In the genomic region with DNA sequence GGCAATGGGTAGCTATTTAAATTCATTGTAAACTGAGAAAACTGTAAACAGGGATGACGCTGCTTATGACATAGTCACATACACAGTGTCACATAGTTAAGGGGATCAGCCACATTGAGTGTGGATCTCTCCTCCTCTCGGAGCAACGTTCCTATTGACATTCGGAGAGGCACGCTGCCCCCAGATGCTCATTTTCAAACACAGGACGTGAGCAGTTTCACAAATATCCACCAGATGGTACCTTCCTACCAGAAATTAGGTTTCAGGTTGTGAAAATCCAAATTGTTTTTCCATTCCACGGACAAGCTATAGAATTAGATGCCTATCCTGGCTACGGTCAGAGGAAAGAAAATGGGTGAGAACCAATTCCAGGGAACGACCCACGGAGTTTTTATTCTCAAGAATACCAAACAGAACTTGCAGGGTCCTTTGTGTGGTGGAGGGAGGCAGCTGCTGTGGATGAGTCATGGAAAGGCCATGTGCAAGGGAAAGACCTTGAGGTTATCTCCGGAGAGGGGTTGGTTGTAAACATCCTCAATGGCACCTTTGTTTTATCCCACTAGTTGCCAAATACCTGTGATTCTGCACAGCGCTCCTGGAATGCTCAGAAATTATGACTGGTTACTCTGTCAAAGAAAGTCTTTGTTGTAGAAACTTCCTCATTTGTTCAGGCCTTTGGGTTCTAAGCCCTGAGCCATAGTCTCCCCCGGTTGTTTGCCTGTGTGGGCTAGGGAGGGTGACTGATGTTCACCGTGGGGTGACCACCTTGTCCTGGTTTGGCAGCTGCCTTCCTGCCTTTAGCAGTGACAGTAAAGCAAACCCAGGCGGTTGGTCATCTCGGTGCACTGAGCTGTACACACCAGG, we compare ENCODE assay signal across 1 cellular context.
TF ChIP-seq lines count a peak whose summit lies in the region.

No MANE protein-coding gene starts in this region.

TF ChIP-seq in HepG2, 621 proteins besides CTCF, POLR2A, EP300 and RAD21 (continued from another document and continues in another):
- TF ChIP-seq KLF9 (CRISPR knock-in tag; IDR thresholded peaks at IDR 0.05; ENCODE audit: low read depth): no peak
- peak; percentile 93 for TF ChIP-seq DPF2 (CRISPR knock-in tag; IDR thresholded peaks at IDR 0.05; ENCODE audit: borderline replicate concordance, low read depth)
- peak; percentile 97 for TF ChIP-seq ZBTB21 (CRISPR knock-in tag; IDR thresholded peaks at IDR 0.05)
- no peak for TF ChIP-seq ZSCAN12 (CRISPR knock-in tag; IDR thresholded peaks at IDR 0.05)
- TF ChIP-seq, protein P1, sequence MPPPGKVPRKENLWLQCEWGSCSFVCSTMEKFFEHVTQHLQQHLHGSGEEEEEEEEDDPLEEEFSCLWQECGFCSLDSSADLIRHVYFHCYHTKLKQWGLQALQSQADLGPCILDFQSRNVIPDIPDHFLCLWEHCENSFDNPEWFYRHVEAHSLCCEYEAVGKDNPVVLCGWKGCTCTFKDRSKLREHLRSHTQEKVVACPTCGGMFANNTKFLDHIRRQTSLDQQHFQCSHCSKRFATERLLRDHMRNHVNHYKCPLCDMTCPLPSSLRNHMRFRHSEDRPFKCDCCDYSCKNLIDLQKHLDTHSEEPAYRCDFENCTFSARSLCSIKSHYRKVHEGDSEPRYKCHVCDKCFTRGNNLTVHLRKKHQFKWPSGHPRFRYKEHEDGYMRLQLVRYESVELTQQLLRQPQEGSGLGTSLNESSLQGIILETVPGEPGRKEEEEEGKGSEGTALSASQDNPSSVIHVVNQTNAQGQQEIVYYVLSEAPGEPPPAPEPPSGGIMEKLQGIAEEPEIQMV (CRISPR knock-in tag; IDR thresholded peaks at IDR 0.05; ENCODE audit: low read depth): peak; percentile 83
- TF ChIP-seq, protein P2, sequence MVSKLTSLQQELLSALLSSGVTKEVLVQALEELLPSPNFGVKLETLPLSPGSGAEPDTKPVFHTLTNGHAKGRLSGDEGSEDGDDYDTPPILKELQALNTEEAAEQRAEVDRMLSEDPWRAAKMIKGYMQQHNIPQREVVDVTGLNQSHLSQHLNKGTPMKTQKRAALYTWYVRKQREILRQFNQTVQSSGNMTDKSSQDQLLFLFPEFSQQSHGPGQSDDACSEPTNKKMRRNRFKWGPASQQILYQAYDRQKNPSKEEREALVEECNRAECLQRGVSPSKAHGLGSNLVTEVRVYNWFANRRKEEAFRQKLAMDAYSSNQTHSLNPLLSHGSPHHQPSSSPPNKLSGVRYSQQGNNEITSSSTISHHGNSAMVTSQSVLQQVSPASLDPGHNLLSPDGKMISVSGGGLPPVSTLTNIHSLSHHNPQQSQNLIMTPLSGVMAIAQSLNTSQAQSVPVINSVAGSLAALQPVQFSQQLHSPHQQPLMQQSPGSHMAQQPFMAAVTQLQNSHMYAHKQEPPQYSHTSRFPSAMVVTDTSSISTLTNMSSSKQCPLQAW (CRISPR knock-in tag; IDR thresholded peaks at IDR 0.05): peak; percentile 87; the same call in 1 of the 2 replicates
- 0 out of 2 replicates have a peak, but pooled peaks have one; percentile 17 for TF ChIP-seq ZFP37 (CRISPR knock-in tag; IDR thresholded peaks at IDR 0.05; ENCODE audit: borderline replicate concordance)
- TF ChIP-seq, protein P3, sequence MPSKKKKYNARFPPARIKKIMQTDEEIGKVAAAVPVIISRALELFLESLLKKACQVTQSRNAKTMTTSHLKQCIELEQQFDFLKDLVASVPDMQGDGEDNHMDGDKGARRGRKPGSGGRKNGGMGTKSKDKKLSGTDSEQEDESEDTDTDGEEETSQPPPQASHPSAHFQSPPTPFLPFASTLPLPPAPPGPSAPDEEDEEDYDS (CRISPR knock-in tag; IDR thresholded peaks at IDR 0.05): peak; percentile 92
- TF ChIP-seq ZSCAN25 (CRISPR knock-in tag; IDR thresholded peaks at IDR 0.05): peak; percentile 15; the same call in 1 of the 2 replicates
- peak; percentile 99 for TF ChIP-seq ELF3 (CRISPR knock-in tag; IDR thresholded peaks at IDR 0.05)
- peak; percentile 79 for TF ChIP-seq ELF1 (CRISPR knock-in tag; IDR thresholded peaks at IDR 0.05)
- TF ChIP-seq, protein P4, sequence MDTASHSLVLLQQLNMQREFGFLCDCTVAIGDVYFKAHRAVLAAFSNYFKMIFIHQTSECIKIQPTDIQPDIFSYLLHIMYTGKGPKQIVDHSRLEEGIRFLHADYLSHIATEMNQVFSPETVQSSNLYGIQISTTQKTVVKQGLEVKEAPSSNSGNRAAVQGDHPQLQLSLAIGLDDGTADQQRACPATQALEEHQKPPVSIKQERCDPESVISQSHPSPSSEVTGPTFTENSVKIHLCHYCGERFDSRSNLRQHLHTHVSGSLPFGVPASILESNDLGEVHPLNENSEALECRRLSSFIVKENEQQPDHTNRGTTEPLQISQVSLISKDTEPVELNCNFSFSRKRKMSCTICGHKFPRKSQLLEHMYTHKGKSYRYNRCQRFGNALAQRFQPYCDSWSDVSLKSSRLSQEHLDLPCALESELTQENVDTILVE (CRISPR knock-in tag; IDR thresholded peaks at IDR 0.05): peak; percentile 19; the same call in 1 of the 2 replicates
- TF ChIP-seq ARID2 (CRISPR knock-in tag; IDR thresholded peaks at IDR 0.05; ENCODE audit: borderline replicate concordance): no peak
- no peak for TF ChIP-seq CC2D1A (CRISPR knock-in tag; IDR thresholded peaks at IDR 0.05)
- TF ChIP-seq GTF3A (CRISPR knock-in tag; conservative IDR thresholded peaks at IDR 0.05): no peak
- TF ChIP-seq, protein P5, sequence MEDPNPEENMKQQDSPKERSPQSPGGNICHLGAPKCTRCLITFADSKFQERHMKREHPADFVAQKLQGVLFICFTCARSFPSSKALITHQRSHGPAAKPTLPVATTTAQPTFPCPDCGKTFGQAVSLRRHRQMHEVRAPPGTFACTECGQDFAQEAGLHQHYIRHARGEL (CRISPR knock-in tag; IDR thresholded peaks at IDR 0.05): no peak
- peak; percentile 97 for TF ChIP-seq SALL1 (CRISPR knock-in tag; IDR thresholded peaks at IDR 0.05)
- TF ChIP-seq ZBTB3 (CRISPR knock-in tag; IDR thresholded peaks at IDR 0.05; ENCODE audit: borderline replicate concordance, low read depth): peak; percentile 72; the same call in 1 of the 2 replicates
- no peak for TF ChIP-seq NFIB (CRISPR knock-in tag; IDR thresholded peaks at IDR 0.05; ENCODE audit: borderline replicate concordance)
- TF ChIP-seq, protein P6, sequence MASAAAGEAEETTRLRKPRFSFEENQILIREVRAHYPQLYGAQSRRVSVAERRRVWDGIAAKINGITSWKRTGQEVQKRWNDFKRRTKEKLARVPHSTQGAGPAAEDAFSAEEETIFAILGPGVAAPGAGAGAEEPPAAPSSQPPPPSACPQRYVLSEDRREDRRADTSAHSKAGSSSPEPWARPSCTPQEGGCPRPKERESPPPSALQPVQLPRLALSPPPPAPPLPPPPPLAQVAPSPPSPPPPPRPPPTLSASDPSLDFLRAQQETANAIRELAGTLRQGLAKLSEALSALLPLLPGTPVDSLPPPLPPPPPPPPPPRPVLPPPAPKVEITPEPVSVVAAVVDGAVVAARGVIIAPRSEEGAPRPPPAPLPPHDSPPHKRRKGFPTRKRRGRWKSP (CRISPR knock-in tag; IDR thresholded peaks at IDR 0.05): peak; percentile 61; the same call in 1 of the 2 replicates
- TF ChIP-seq ZNF547 (CRISPR knock-in tag; IDR thresholded peaks at IDR 0.05): no peak; the same call in 1 of the 2 replicates
- peak; percentile 43; the same call in 1 of the 2 replicates for TF ChIP-seq ZNF24 (IDR thresholded peaks at IDR 0.05)
- TF ChIP-seq, protein P7, sequence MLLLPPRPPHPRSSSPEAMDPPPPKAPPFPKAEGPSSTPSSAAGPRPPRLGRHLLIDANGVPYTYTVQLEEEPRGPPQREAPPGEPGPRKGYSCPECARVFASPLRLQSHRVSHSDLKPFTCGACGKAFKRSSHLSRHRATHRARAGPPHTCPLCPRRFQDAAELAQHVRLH (CRISPR knock-in tag; IDR thresholded peaks at IDR 0.05; ENCODE audit: borderline replicate concordance, low read depth): peak; percentile 20
- TF ChIP-seq, protein P8, sequence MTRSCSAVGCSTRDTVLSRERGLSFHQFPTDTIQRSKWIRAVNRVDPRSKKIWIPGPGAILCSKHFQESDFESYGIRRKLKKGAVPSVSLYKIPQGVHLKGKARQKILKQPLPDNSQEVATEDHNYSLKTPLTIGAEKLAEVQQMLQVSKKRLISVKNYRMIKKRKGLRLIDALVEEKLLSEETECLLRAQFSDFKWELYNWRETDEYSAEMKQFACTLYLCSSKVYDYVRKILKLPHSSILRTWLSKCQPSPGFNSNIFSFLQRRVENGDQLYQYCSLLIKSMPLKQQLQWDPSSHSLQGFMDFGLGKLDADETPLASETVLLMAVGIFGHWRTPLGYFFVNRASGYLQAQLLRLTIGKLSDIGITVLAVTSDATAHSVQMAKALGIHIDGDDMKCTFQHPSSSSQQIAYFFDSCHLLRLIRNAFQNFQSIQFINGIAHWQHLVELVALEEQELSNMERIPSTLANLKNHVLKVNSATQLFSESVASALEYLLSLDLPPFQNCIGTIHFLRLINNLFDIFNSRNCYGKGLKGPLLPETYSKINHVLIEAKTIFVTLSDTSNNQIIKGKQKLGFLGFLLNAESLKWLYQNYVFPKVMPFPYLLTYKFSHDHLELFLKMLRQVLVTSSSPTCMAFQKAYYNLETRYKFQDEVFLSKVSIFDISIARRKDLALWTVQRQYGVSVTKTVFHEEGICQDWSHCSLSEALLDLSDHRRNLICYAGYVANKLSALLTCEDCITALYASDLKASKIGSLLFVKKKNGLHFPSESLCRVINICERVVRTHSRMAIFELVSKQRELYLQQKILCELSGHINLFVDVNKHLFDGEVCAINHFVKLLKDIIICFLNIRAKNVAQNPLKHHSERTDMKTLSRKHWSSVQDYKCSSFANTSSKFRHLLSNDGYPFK (CRISPR knock-in tag; IDR thresholded peaks at IDR 0.05; ENCODE audit: borderline replicate concordance): peak; percentile 51; the same call in 1 of the 2 replicates
- TF ChIP-seq TOE1 (CRISPR knock-in tag; IDR thresholded peaks at IDR 0.05): peak; percentile 24; the same call in 1 of the 2 replicates
- no peak; the same call in 1 of the 2 replicates for TF ChIP-seq ZNF775 (CRISPR knock-in tag; IDR thresholded peaks at IDR 0.05; ENCODE audit: borderline replicate concordance)
- no peak for TF ChIP-seq MTF1 (CRISPR knock-in tag; IDR thresholded peaks at IDR 0.05)
- TF ChIP-seq ZNF256 (CRISPR knock-in tag; conservative IDR thresholded peaks at IDR 0.05): no peak
- peak; percentile 34 for TF ChIP-seq ZNF317 (CRISPR knock-in tag; IDR thresholded peaks at IDR 0.05)
- TF ChIP-seq KDM1A (CRISPR knock-in tag; IDR thresholded peaks at IDR 0.05): 0 out of 2 replicates have a peak, but pooled peaks have one; percentile 22
- TF ChIP-seq ZNF292 (CRISPR knock-in tag; IDR thresholded peaks at IDR 0.05; ENCODE audit: borderline replicate concordance, low read depth): peak; percentile 91
- TF ChIP-seq ZNF17 (CRISPR knock-in tag; IDR thresholded peaks at IDR 0.05): no peak
- peak; percentile 73 for TF ChIP-seq ZSCAN9 (CRISPR knock-in tag; IDR thresholded peaks at IDR 0.05; ENCODE audit: borderline replicate concordance)
- TF ChIP-seq ZNF350 (CRISPR knock-in tag; IDR thresholded peaks at IDR 0.05; ENCODE audit: borderline replicate concordance, low read depth): peak; percentile 96
- no peak for TF ChIP-seq ZKSCAN5 (CRISPR knock-in tag; IDR thresholded peaks at IDR 0.05)
- TF ChIP-seq NAIF1 (CRISPR knock-in tag; IDR thresholded peaks at IDR 0.05; ENCODE audit: borderline replicate concordance): peak; percentile 59; the same call in 1 of the 2 replicates
- TF ChIP-seq SOX5 (CRISPR knock-in tag; IDR thresholded peaks at IDR 0.05; ENCODE audit: borderline replicate concordance): peak; percentile 96
- TF ChIP-seq ZNF253 (CRISPR knock-in tag; IDR thresholded peaks at IDR 0.05; ENCODE audit: borderline replicate concordance): no peak
- TF ChIP-seq, protein P9, sequence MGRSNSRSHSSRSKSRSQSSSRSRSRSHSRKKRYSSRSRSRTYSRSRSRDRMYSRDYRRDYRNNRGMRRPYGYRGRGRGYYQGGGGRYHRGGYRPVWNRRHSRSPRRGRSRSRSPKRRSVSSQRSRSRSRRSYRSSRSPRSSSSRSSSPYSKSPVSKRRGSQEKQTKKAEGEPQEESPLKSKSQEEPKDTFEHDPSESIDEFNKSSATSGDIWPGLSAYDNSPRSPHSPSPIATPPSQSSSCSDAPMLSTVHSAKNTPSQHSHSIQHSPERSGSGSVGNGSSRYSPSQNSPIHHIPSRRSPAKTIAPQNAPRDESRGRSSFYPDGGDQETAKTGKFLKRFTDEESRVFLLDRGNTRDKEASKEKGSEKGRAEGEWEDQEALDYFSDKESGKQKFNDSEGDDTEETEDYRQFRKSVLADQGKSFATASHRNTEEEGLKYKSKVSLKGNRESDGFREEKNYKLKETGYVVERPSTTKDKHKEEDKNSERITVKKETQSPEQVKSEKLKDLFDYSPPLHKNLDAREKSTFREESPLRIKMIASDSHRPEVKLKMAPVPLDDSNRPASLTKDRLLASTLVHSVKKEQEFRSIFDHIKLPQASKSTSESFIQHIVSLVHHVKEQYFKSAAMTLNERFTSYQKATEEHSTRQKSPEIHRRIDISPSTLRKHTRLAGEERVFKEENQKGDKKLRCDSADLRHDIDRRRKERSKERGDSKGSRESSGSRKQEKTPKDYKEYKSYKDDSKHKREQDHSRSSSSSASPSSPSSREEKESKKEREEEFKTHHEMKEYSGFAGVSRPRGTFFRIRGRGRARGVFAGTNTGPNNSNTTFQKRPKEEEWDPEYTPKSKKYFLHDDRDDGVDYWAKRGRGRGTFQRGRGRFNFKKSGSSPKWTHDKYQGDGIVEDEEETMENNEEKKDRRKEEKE (IDR thresholded peaks at IDR 0.05): no peak
- TF ChIP-seq, protein P10, sequence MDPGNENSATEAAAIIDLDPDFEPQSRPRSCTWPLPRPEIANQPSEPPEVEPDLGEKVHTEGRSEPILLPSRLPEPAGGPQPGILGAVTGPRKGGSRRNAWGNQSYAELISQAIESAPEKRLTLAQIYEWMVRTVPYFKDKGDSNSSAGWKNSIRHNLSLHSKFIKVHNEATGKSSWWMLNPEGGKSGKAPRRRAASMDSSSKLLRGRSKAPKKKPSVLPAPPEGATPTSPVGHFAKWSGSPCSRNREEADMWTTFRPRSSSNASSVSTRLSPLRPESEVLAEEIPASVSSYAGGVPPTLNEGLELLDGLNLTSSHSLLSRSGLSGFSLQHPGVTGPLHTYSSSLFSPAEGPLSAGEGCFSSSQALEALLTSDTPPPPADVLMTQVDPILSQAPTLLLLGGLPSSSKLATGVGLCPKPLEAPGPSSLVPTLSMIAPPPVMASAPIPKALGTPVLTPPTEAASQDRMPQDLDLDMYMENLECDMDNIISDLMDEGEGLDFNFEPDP (CRISPR knock-in tag; conservative IDR thresholded peaks at IDR 0.05): no peak
- 0 out of 2 replicates have a peak, but pooled peaks have one; percentile 5 for TF ChIP-seq MAF1 (CRISPR knock-in tag; IDR thresholded peaks at IDR 0.05; ENCODE audit: borderline replicate concordance)
- TF ChIP-seq ZFP1 (CRISPR knock-in tag; IDR thresholded peaks at IDR 0.05): no peak; the same call in 1 of the 2 replicates
- TF ChIP-seq AHR (CRISPR knock-in tag; IDR thresholded peaks at IDR 0.05): no peak; the same call in none of the 2 replicates
- no peak; the same call in 1 of the 2 replicates for TF ChIP-seq ETV6 (CRISPR knock-in tag; conservative IDR thresholded peaks at IDR 0.05)
- TF ChIP-seq TCF7L2 (IDR thresholded peaks at IDR 0.05; ENCODE audit: low read depth, low read length): peak; percentile 68; the same call in 1 of the 2 replicates
- no peak for TF ChIP-seq ZNF432 (CRISPR knock-in tag; IDR thresholded peaks at IDR 0.05; ENCODE audit: borderline replicate concordance)
- peak; percentile 95 for TF ChIP-seq BCL6 (CRISPR knock-in tag; IDR thresholded peaks at IDR 0.05)
- peak; percentile 89; the same call in 1 of the 2 replicates for TF ChIP-seq ZNF816 (CRISPR knock-in tag; IDR thresholded peaks at IDR 0.05; ENCODE audit: borderline replicate concordance)
